16 cellular contexts compared by ENCODE assay signal in the genomic region with DNA sequence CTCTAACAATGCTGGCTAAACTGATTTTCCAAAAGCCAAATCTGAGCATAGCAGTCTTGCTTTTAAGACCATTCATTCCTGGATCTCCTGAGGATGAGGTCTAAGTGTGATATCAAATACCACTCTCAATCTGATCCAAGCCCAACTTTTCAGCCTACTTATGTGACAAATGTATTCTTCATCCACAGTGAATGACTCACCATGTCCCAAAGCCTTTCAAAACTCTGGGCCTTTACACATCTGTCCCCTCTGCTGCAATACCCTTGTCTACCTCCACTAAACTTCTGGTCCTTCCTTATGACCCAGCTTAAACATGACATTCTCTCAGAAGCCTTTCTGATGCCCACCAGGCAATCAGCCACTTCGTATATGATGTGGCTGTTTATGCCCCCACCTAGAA.
"Had no signal": no experiment of that assay in that cellular context is flagged by ENCODE, and none has a peak within 500 bp of the region (broad histone marks: within the 10 kb centered on the region; RNA-seq: fewer than 3 reads in every experiment).

No MANE protein-coding gene starts in this region.

- H3K27me3 ChIP-seq: gastrocnemius medialis, heart right ventricle, left lung, sigmoid colon, suprapubic skin had no signal

- H3K27me3 Mint-ChIP-seq: activated CD4-positive, alpha-beta T cell treated with anti-CD3 and anti-CD28 coated beads, Interleukin-2, amount 10 ng/mL, durations not matched to agents 24 days and 14 days; activated naive CD4-positive, alpha-beta T cell treated with anti-CD3 and anti-CD28 coated beads, Interleukin-2, amount 50 U/mL, for 24 hours; type B pancreatic cell had no signal

- H3K4me3 ChIP-seq: gastrocnemius medialis, heart right ventricle, left lung, sigmoid colon, suprapubic skin had no signal

- H3K9me3 ChIP-seq: gastrocnemius medialis, heart right ventricle, left lung, sigmoid colon, suprapubic skin had no signal

- H3K4me3 Mint-ChIP-seq: activated CD4-positive, alpha-beta T cell treated with anti-CD3 and anti-CD28 coated beads, Interleukin-2, amount 10 ng/mL, durations not matched to agents 24 days and 14 days; activated naive CD4-positive, alpha-beta T cell treated with anti-CD3 and anti-CD28 coated beads, Interleukin-2, amount 50 U/mL, for 24 hours; nephron progenitor cell; type B pancreatic cell had no signal

- H3K27ac Mint-ChIP-seq: activated CD4-positive, alpha-beta T cell treated with anti-CD3 and anti-CD28 coated beads, Interleukin-2, amount 10 ng/mL, durations not matched to agents 24 days and 14 days; activated naive CD4-positive, alpha-beta T cell treated with anti-CD3 and anti-CD28 coated beads, Interleukin-2, amount 50 U/mL, for 24 hours; nephron progenitor cell; type B pancreatic cell had no signal

- DNase-seq: activated CD4-positive, alpha-beta T cell treated with anti-CD3 and anti-CD28 coated beads, Interleukin-2, amount 10 ng/mL, durations not matched to agents 24 days and 14 days; activated CD8-positive, alpha-beta memory T cell treated with anti-CD3 and anti-CD28 coated beads for 24 hours; anterior cingulate cortex; effector CD4-positive, alpha-beta T cell; gastrocnemius medialis; heart right ventricle; islet precursor cell; left lung; nephron progenitor cell; sigmoid colon; stimulated activated CD4-positive, alpha-beta T cell treated with anti-CD3 and anti-CD28 coated beads, Interleukin-12 subunit alpha, Interleukin-12 subunit beta, amount 100 ng/mL, for 4 hours; stimulated activated naive CD8-positive, alpha-beta T cell treated with anti-CD3 and anti-CD28 coated beads, Interleukin-15, Interleukin-2, amounts not matched to agents 100 U/mL and 50 U/mL, for 24 hours; SW 1271 had no signal

- H3K27ac ChIP-seq: gastrocnemius medialis, left lung, sigmoid colon, suprapubic skin had no signal

- H3K9me3 Mint-ChIP-seq: activated CD4-positive, alpha-beta T cell treated with anti-CD3 and anti-CD28 coated beads, Interleukin-2, amount 10 ng/mL, durations not matched to agents 24 days and 14 days; activated naive CD4-positive, alpha-beta T cell treated with anti-CD3 and anti-CD28 coated beads, Interleukin-2, amount 50 U/mL, for 24 hours; nephron progenitor cell; type B pancreatic cell had no signal
